In genomic region chr19:42129399-42130253, GRCh38 we compare ENCODE assay signal across 8 cellular contexts. TPM values are rescaled to one million over a fixed set of nuclear protein-coding genes. Genes with fewer than 3 reads are reported as not detected.
DNase-seq lines count a peak whose midpoint lies in the region; ATAC-seq and TF ChIP-seq lines count a peak whose summit lies in the region.

No MANE protein-coding gene starts in this region.

- H3K27ac ChIP-seq in Peyer's patch: peak overlapping the region in 3 of 4 donors; percentile 19 to 88 (median 49)
- no peak overlapping the region for H3K27ac ChIP-seq in upper lobe of right lung

- peak overlapping the region; percentile 71 for H3K4me3 Mint-ChIP-seq in T-helper 2 cell treated with Interferon-gamma antibody and Interleukin-4, amounts not matched to agents 5 μg/mL and 100 μg/mL, for 36 hours

- H3K4me1 ChIP-seq in Peyer's patch (peaks cover 4 to 18% (median 6%) of the 10 kb centered on the region in 4 donors), upper lobe of right lung (peaks cover 9% of the 10 kb centered on the region)

- peaks cover 6% of the 10 kb centered on the region for H3K36me3 Mint-ChIP-seq in T-helper 2 cell treated with Interferon-gamma antibody and Interleukin-4, amounts not matched to agents 5 μg/mL and 100 μg/mL, for 36 hours (ENCODE audit: low read depth)

- peak overlapping the region; percentile 51 for H3K27ac Mint-ChIP-seq in T-helper 2 cell treated with Interferon-gamma antibody and Interleukin-4, amounts not matched to agents 5 μg/mL and 100 μg/mL, for 36 hours

- no peaks in the 10 kb centered on the region for H3K9me3 Mint-ChIP-seq in T-helper 2 cell treated with Interferon-gamma antibody and Interleukin-4, amounts not matched to agents 5 μg/mL and 100 μg/mL, for 36 hours

- intact Hi-C loops in upper lobe of right lung (cut with DNase I): loop anchor here (10.0 kb wide), 1 partner anchor 55 kb away; no protein-coding TSS in a partner anchor

- DNase-seq in T-helper 2 cell treated with Interferon-gamma antibody and Interleukin-4, amounts not matched to agents 5 μg/mL and 100 μg/mL, for 36 hours (ENCODE audit: low spot score): no peak
- DNase-seq in T-helper 2 cell (no peak), Peyer's patch (peak in 2 of 3 donors; percentile 91 to 93), globus pallidus (ENCODE audit: low spot score) (peak; percentile 58), upper lobe of right lung (no peak), cerebellar nuclear complex (lab: John Stamatoyannopoulos, UW) (no peak), occipital lobe (lab: John Stamatoyannopoulos, UW) (no peak)

- no peaks in the 10 kb centered on the region for H3K36me3 ChIP-seq in Peyer's patch
- no peaks in the 10 kb centered on the region for H3K36me3 ChIP-seq in upper lobe of right lung

- ATAC-seq in HG02763 (IDR thresholded peaks at IDR 0.05; ENCODE audit: unreplicated experiment) (peak; percentile 41), upper lobe of right lung (peak; percentile 66)

- no peaks in the 10 kb centered on the region for H3K9me3 ChIP-seq in Peyer's patch
- no peaks in the 10 kb centered on the region for H3K9me3 ChIP-seq in upper lobe of right lung

- H3K27me3 ChIP-seq in Peyer's patch: no peaks in the 10 kb centered on the region
- H3K27me3 ChIP-seq in upper lobe of right lung: peaks cover 14% of the 10 kb centered on the region

- TF ChIP-seq CTCF in Peyer's patch (IDR thresholded peaks at IDR 0.05): no peak
- no peak for TF ChIP-seq CTCF in upper lobe of right lung (IDR thresholded peaks at IDR 0.05)

- H3K4me1 Mint-ChIP-seq in T-helper 2 cell treated with Interferon-gamma antibody and Interleukin-4, amounts not matched to agents 5 μg/mL and 100 μg/mL, for 36 hours (ENCODE audit: low read depth): peaks cover 42% of the 10 kb centered on the region

- no peak for TF ChIP-seq POLR2A in Peyer's patch (IDR thresholded peaks at IDR 0.05)

- H3K27me3 Mint-ChIP-seq in T-helper 2 cell treated with Interferon-gamma antibody and Interleukin-4, amounts not matched to agents 5 μg/mL and 100 μg/mL, for 36 hours (ENCODE audit: low read depth): no peaks in the 10 kb centered on the region

- H3K4me3 ChIP-seq in Peyer's patch: peak overlapping the region in 2 of 4 donors; percentile 41 to 56
- no peak overlapping the region for H3K4me3 ChIP-seq in upper lobe of right lung

RNA-seq across cellular contexts. Expression of gene POU2F2, which starts 2.6 kb away (rescaled TPM):
- total RNA-seq in Peyer's patch: 10 to 100 TPM in 1 of 4 donors, 1 to 10 TPM in 2, under 1 TPM in 1; 0.88 to 30.5 (median 3.2) TPM
- 6.1 TPM for total RNA-seq in upper lobe of right lung
- 3.0 TPM for total RNA-seq in occipital lobe

RNA-seq across cellular contexts. Expression of gene ZNF574, which starts 53.7 kb away (rescaled TPM):
- total RNA-seq in Peyer's patch: 10 to 100 TPM; 11.0 to 24.2 (median 17.0) TPM
- 13.6 TPM for total RNA-seq in upper lobe of right lung
- 11.1 TPM for total RNA-seq in occipital lobe

RNA-seq across cellular contexts. Expression of gene GRIK5, which starts 59.6 kb away (rescaled TPM):
- 1 to 10 TPM in 2 of 4 donors, under 1 TPM in 2; 0.57 to 7.4 (median 0.89) TPM for total RNA-seq in Peyer's patch
- 0.29 TPM for total RNA-seq in upper lobe of right lung
- 20.0 TPM for total RNA-seq in occipital lobe

Comparison
In these comparisons a context has a peak if more than half of its experiments do, and no peak if none do; other contexts are left out.
1. DNase-seq: peak in Peyer's patch (2 of 3) and globus pallidus (single experiment); none in T-helper 2 cell treated with Interferon-gamma antibody and Interleukin-4, amounts not matched to agents 5 μg/mL and 100 μg/mL, for 36 hours (single experiment), T-helper 2 cell (0 of 5), upper lobe of right lung (single experiment), cerebellar nuclear complex (0 of 2) and occipital lobe (single experiment).